Comparison of ENCODE assay signal across 18 cellular contexts in the genomic region with DNA sequence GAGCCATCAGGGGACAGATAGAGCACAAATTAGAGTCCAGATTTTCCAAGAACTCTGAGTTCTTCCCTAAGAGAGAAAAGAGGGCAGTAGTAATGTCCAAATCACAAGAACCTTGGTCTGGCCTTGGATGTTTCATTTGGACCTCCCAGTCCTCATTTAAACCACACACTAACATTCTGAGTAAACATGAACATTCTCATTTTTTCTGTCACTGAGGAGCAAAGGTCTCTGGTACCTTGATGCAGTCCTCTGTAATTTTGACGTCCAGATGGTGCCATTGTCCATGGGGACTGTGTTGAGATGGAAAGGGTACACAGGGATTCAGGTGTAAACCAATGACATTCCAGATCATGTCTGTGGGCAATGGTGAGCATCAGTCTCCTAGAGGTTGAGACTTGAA.
"Had no signal": no experiment of that assay in that cellular context is flagged by ENCODE, and none has a peak within 500 bp of the region (broad histone marks: within the 10 kb centered on the region; RNA-seq: fewer than 3 reads in every experiment).

No MANE protein-coding gene starts in this region.

- H3K4me1 ChIP-seq: tibial artery had no signal

- H3K27ac ChIP-seq: cardiac muscle cell, VCaP had no signal

- H3K27me3 ChIP-seq: ovary, tibial artery had no signal

- H3K27ac Mint-ChIP-seq: activated T-cell treated with anti-CD3 and anti-CD28 coated beads, Interleukin-2, amount 50 U/mL, for 72 hours; immature natural killer cell; memory B cell; naive thymus-derived CD4-positive, alpha-beta T cell had no signal

- H3K4me3 Mint-ChIP-seq: activated T-cell treated with anti-CD3 and anti-CD28 coated beads, Interleukin-2, amount 50 U/mL, for 72 hours; immature natural killer cell; memory B cell; naive thymus-derived CD4-positive, alpha-beta T cell had no signal

- H3K9me3 Mint-ChIP-seq: activated T-cell treated with anti-CD3 and anti-CD28 coated beads, Interleukin-2, amount 50 U/mL, for 72 hours; memory B cell had no signal

- DNase-seq: activated CD4-positive, alpha-beta T cell treated with anti-CD3 and anti-CD28 coated beads for 1 hour; activated effector memory CD4-positive, alpha-beta T cell treated with anti-CD3 and anti-CD28 coated beads, Interleukin-2, amount 50 U/mL, for 16 hours; activated naive CD4-positive, alpha-beta T cell treated with anti-CD3 and anti-CD28 coated beads, Interleukin-2, amount 50 U/mL, for 16 hours; activated T-cell treated with anti-CD3 and anti-CD28 coated beads, Interleukin-2, amount 50 U/mL, for 72 hours; foreskin melanocyte; immature natural killer cell; mucosa of descending colon; naive thymus-derived CD4-positive, alpha-beta T cell; stimulated activated CD4-positive, alpha-beta T cell treated with anti-CD3 and anti-CD28 coated beads, Interleukin-12 subunit alpha, Interleukin-12 subunit beta, amount 100 ng/mL, for 4 hours; stimulated activated CD4-positive, alpha-beta T cell treated with anti-CD3 and anti-CD28 coated beads, Interleukin-1b, Interleukin-23, amount 100 ng/mL, for 48 hours; stimulated activated naive CD4-positive, alpha-beta T cell treated with Interleukin-2 at 50 U/mL for 16 hours; SW 1271; T-helper 2 cell; tibial artery had no signal

- ATAC-seq: activated T-cell treated with anti-CD3 and anti-CD28 coated beads, Interleukin-2, amount 50 U/mL, for 72 hours; mucosa of descending colon; naive thymus-derived CD4-positive, alpha-beta T cell had no signal

- H3K4me3 ChIP-seq: cardiac muscle cell, mucosa of descending colon, ovary, tibial artery had no signal

- H3K4me1 Mint-ChIP-seq: immature natural killer cell; memory B cell; naive thymus-derived CD4-positive, alpha-beta T cell had no signal

- H3K9me3 ChIP-seq: mucosa of descending colon, ovary, tibial artery had no signal

- H3K36me3 ChIP-seq: cardiac muscle cell, ovary, tibial artery had no signal

- H3K36me3 Mint-ChIP-seq: immature natural killer cell; memory B cell; naive thymus-derived CD4-positive, alpha-beta T cell had no signal
